Comparison of ENCODE assay signal across 1 cellular context in genomic region chr1:16612332-16613172, GRCh38.
TF ChIP-seq lines count a peak whose summit lies in the region.

No MANE protein-coding gene starts in this region.

TF ChIP-seq in K562, 482 proteins besides CTCF, POLR2A, EP300 and RAD21 (continued from another document and continues in another):
- TF ChIP-seq ZBTB40 (IDR thresholded peaks at IDR 0.05) = no peak
- TF ChIP-seq ZBTB40 (CRISPR knock-in tag; IDR thresholded peaks at IDR 0.05) = no peak
- no peak; the same call in 1 of the 2 replicates for TF ChIP-seq RBM14 (IDR thresholded peaks at IDR 0.05; ENCODE audit: borderline replicate concordance, insufficient read depth, low read depth, low read length)
- no peak for TF ChIP-seq MTF1 (CRISPR knock-in tag; IDR thresholded peaks at IDR 0.05; ENCODE audit: borderline replicate concordance)
- TF ChIP-seq HCFC1 (IDR thresholded peaks at IDR 0.05; ENCODE audit: low read depth, low read length) = no peak; the same call in 1 of the 2 replicates
- TF ChIP-seq KDM1A (IDR thresholded peaks at IDR 0.05) = no peak
- 0 out of 2 replicates have a peak, but pooled peaks have one; percentile 39 for TF ChIP-seq HOXB6 (CRISPR knock-in tag; IDR thresholded peaks at IDR 0.05; ENCODE audit: borderline replicate concordance)
- TF ChIP-seq MBD2 (IDR thresholded peaks at IDR 0.05; ENCODE audit: borderline replicate concordance, low read depth) = no peak
- no peak for TF ChIP-seq C11orf30 (IDR thresholded peaks at IDR 0.05; ENCODE audit: low read depth)
- TF ChIP-seq MEF2A (IDR thresholded peaks at IDR 0.05; ENCODE audit: control insufficient read depth, low read depth, low read length) = no peak
- TF ChIP-seq, protein P1, sequence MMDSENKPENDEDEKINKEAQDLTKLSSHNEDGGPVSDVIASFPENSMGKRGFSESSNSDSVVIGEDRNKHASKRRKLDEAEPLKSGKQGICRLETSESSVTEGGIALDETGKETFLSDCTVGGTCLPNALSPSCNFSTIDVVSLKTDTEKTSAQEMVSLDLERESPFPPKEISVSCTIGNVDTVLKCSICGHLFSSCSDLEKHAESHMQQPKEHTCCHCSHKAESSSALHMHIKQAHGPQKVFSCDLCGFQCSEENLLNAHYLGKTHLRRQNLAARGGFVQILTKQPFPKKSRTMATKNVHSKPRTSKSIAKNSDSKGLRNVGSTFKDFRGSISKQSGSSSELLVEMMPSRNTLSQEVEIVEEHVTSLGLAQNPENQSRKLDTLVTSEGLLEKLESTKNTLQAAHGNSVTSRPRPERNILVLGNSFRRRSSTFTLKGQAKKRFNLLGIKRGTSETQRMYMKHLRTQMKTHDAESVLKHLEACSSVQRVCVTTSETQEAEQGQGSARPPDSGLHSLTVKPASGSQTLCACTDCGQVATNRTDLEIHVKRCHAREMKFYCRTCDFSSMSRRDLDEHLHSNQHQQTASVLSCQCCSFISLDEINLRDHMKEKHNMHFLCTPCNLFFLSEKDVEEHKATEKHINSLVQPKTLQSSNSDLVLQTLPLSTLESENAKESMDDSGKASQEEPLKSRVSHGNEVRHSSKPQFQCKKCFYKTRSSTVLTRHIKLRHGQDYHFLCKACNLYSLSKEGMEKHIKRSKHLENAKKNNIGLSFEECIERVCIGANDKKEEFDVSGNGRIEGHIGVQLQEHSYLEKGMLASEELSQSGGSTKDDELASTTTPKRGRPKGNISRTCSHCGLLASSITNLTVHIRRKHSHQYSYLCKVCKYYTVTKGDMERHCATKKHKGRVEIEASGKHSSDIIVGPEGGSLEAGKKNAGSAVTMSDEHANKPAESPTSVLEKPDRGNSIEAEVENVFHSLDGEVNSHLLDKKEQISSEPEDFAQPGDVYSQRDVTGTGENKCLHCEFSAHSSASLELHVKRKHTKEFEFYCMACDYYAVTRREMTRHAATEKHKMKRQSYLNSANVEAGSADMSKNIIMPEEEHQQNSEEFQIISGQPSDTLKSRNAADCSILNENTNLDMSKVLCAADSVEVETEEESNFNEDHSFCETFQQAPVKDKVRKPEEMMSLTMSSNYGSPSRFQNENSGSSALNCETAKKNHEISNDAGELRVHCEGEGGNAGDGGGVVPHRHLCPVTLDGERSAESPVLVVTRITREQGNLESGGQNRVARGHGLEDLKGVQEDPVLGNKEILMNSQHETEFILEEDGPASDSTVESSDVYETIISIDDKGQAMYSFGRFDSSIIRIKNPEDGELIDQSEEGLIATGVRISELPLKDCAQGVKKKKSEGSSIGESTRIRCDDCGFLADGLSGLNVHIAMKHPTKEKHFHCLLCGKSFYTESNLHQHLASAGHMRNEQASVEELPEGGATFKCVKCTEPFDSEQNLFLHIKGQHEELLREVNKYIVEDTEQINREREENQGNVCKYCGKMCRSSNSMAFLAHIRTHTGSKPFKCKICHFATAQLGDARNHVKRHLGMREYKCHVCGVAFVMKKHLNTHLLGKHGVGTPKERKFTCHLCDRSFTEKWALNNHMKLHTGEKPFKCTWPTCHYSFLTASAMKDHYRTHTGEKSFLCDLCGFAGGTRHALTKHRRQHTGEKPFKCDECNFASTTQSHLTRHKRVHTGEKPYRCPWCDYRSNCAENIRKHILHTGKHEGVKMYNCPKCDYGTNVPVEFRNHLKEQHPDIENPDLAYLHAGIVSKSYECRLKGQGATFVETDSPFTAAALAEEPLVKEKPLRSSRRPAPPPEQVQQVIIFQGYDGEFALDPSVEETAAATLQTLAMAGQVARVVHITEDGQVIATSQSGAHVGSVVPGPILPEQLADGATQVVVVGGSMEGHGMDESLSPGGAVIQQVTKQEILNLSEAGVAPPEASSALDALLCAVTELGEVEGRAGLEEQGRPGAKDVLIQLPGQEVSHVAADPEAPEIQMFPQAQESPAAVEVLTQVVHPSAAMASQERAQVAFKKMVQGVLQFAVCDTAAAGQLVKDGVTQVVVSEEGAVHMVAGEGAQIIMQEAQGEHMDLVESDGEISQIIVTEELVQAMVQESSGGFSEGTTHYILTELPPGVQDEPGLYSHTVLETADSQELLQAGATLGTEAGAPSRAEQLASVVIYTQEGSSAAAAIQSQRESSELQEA (IDR thresholded peaks at IDR 0.05; ENCODE audit: low read depth) = no peak
- no peak for TF ChIP-seq SMAD1 (IDR thresholded peaks at IDR 0.05; ENCODE audit: low read depth, low read length, partially characterized antibody)
- TF ChIP-seq ZNF586 (CRISPR knock-in tag; conservative IDR thresholded peaks at IDR 0.05) = no peak
- TF ChIP-seq RBM17 (IDR thresholded peaks at IDR 0.05; ENCODE audit: borderline replicate concordance, low read depth, low read length) = no peak
- TF ChIP-seq YBX1 (IDR thresholded peaks at IDR 0.05) = no peak
- no peak for TF ChIP-seq MTA1 (IDR thresholded peaks at IDR 0.05; ENCODE audit: borderline replicate concordance)
- TF ChIP-seq SNRNP70 (optimal IDR thresholded peaks at IDR 0.05; ENCODE audit: low read depth, low read length) = no peak
- TF ChIP-seq CCAR2 (IDR thresholded peaks at IDR 0.05; ENCODE audit: low read depth, low read length) = no peak
- TF ChIP-seq CREM (IDR thresholded peaks at IDR 0.05; ENCODE audit: low read depth) = no peak
- TF ChIP-seq GABPB2 (CRISPR knock-in tag; conservative IDR thresholded peaks at IDR 0.05) = no peak
- no peak for TF ChIP-seq PRPF4 (IDR thresholded peaks at IDR 0.05; ENCODE audit: insufficient read depth, low read depth, low read length, poor library complexity, severe bottlenecking)
- no peak for TF ChIP-seq ZNF274 (IDR thresholded peaks at IDR 0.05; ENCODE audit: borderline replicate concordance, low read depth, low read length)
- no peak for TF ChIP-seq TCF7 (IDR thresholded peaks at IDR 0.05; ENCODE audit: borderline replicate concordance)
- TF ChIP-seq ZNF316 (IDR thresholded peaks at IDR 0.05) = no peak
- TF ChIP-seq, protein P2, sequence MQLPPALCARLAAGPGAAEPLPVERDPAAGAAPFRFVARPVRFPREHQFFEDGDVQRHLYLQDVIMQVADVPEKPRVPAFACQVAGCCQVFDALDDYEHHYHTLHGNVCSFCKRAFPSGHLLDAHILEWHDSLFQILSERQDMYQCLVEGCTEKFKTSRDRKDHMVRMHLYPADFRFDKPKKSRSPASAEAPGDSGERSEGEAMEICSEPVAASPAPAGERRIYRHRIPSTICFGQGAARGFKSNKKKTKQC (CRISPR knock-in tag; IDR thresholded peaks at IDR 0.05) = no peak
- no peak for TF ChIP-seq PYGO2 (tag; IDR thresholded peaks at IDR 0.05)
- TF ChIP-seq CREBBP (IDR thresholded peaks at IDR 0.05; ENCODE audit: low read depth, low read length) = no peak
- no peak for TF ChIP-seq MEIS2 (IDR thresholded peaks at IDR 0.05; ENCODE audit: partially characterized antibody)
- no peak for TF ChIP-seq HLTF (IDR thresholded peaks at IDR 0.05)
- no peak for TF ChIP-seq ESRRB (CRISPR knock-in tag; IDR thresholded peaks at IDR 0.05; ENCODE audit: borderline replicate concordance)
- no peak for TF ChIP-seq NUFIP1 (IDR thresholded peaks at IDR 0.05; ENCODE audit: partially characterized antibody)
- TF ChIP-seq SIX5 (IDR thresholded peaks at IDR 0.05; ENCODE audit: borderline replicate concordance in 1 of 2, insufficient read depth in 1 of 2, low read depth in 1 of 2, low read length in 2 of 2) = no peak
- TF ChIP-seq THRB (CRISPR knock-in tag; conservative IDR thresholded peaks at IDR 0.05) = peak; percentile 85; the same call in 1 of the 2 replicates
- no peak for TF ChIP-seq GABPA (tag; conservative IDR thresholded peaks at IDR 0.05; ENCODE audit: low read depth)
- no peak for TF ChIP-seq JUNB (CRISPR knock-in tag; conservative IDR thresholded peaks at IDR 0.05)
- no peak for TF ChIP-seq FOXK2 (conservative IDR thresholded peaks at IDR 0.05 in 1 of 2, IDR thresholded peaks at IDR 0.05 in 1 of 2; ENCODE audit: low read depth in 2 of 2)
- TF ChIP-seq SAFB (IDR thresholded peaks at IDR 0.05; ENCODE audit: borderline replicate concordance, low read depth, low read length) = no peak
- no peak for TF ChIP-seq RBM39 (optimal IDR thresholded peaks at IDR 0.05; ENCODE audit: low read depth, low read length)
- no peak; the same call in 1 of the 2 replicates for TF ChIP-seq BCL6 (CRISPR knock-in tag; IDR thresholded peaks at IDR 0.05)
- TF ChIP-seq RBM34 (IDR thresholded peaks at IDR 0.05; ENCODE audit: borderline replicate concordance, insufficient read depth, low read length) = no peak
- TF ChIP-seq ZNF408 (CRISPR knock-in tag; IDR thresholded peaks at IDR 0.05; ENCODE audit: low read depth) = no peak
- TF ChIP-seq PRMT5 (CRISPR knock-in tag; IDR thresholded peaks at IDR 0.05) = no peak
- TF ChIP-seq, protein P3, sequence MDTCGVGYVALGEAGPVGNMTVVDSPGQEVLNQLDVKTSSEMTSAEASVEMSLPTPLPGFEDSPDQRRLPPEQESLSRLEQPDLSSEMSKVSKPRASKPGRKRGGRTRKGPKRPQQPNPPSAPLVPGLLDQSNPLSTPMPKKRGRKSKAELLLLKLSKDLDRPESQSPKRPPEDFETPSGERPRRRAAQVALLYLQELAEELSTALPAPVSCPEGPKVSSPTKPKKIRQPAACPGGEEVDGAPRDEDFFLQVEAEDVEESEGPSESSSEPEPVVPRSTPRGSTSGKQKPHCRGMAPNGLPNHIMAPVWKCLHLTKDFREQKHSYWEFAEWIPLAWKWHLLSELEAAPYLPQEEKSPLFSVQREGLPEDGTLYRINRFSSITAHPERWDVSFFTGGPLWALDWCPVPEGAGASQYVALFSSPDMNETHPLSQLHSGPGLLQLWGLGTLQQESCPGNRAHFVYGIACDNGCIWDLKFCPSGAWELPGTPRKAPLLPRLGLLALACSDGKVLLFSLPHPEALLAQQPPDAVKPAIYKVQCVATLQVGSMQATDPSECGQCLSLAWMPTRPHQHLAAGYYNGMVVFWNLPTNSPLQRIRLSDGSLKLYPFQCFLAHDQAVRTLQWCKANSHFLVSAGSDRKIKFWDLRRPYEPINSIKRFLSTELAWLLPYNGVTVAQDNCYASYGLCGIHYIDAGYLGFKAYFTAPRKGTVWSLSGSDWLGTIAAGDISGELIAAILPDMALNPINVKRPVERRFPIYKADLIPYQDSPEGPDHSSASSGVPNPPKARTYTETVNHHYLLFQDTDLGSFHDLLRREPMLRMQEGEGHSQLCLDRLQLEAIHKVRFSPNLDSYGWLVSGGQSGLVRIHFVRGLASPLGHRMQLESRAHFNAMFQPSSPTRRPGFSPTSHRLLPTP (IDR thresholded peaks at IDR 0.05; ENCODE audit: borderline replicate concordance, extremely low read depth, insufficient read length) = no peak
- no peak for TF ChIP-seq ZNF384 (IDR thresholded peaks at IDR 0.05; ENCODE audit: low read depth, low read length)
- TF ChIP-seq NFE2L1 (tag; IDR thresholded peaks at IDR 0.05; ENCODE audit: borderline replicate concordance, low read depth) = no peak
